ENCODE assay signal across 9 cellular contexts in genomic region chr2:142130111-142131015, GRCh38. TPM values are rescaled to one million over a fixed set of nuclear protein-coding genes. Genes with fewer than 3 reads are reported as not detected.
DNase-seq lines count a peak whose midpoint lies in the region; ATAC-seq and TF ChIP-seq lines count a peak whose summit lies in the region.
"Had no signal": no experiment of that assay in that cellular context is flagged by ENCODE, and none has a peak within 500 bp of the region (broad histone marks: within the 10 kb centered on the region; RNA-seq: fewer than 3 reads in every experiment).

No MANE protein-coding gene starts in this region.

- H3K9me3 ChIP-seq in SJSA1 (replicated peaks) = no peaks in the 10 kb centered on the region

- peak overlapping the region; percentile 33 for H3K4me3 ChIP-seq in SJSA1
- H3K4me3 ChIP-seq: BLaER1 had no signal

- TF ChIP-seq POLR2A in erythroblast (IDR thresholded peaks at IDR 0.05; ENCODE audit: low read length) = no peak

- peak; percentile 1 for DNase-seq in DMS79 treated with DMSO at 0.1 percent for 48 hours (lab: John Stamatoyannopoulos, UW)
- DNase-seq in DMS79 (lab: John Stamatoyannopoulos, UW) = no peak
- peak; percentile 40 to 41 for DNase-seq in SJSA1 (ENCODE audit: low read depth in 1 of 2, low spot score in 2 of 2)
- DNase-seq in erythroblast (lab: John Stamatoyannopoulos, UW) = peak; percentile 16 to 18
- DNase-seq in mesenteric fat pad (ENCODE audit: low spot score) = peak; percentile 89
- peak; percentile 57 for DNase-seq in ureter (ENCODE audit: low spot score)

- ATAC-seq in HG03060 (IDR thresholded peaks at IDR 0.05; ENCODE audit: low read depth, unreplicated experiment) = peak; percentile 4
- no peak for ATAC-seq in HG02840 (IDR thresholded peaks at IDR 0.05; ENCODE audit: low FRiP score, unreplicated experiment)

- H3K4me1 ChIP-seq in SJSA1 (replicated peaks) = peaks cover 12% of the 10 kb centered on the region
- H3K4me1 ChIP-seq: BLaER1 had no signal

- H3K27me3 ChIP-seq in SJSA1 (replicated peaks) = peaks cover 62% of the 10 kb centered on the region
- H3K27me3 ChIP-seq: BLaER1 had no signal

- no peaks in the 10 kb centered on the region for H3K36me3 ChIP-seq in SJSA1
- H3K36me3 ChIP-seq: BLaER1 had no signal

- no peak overlapping the region for H3K27ac ChIP-seq in SJSA1
- H3K27ac ChIP-seq: BLaER1 had no signal

RNA-seq across cellular contexts. Expression of gene LRP1B, which starts 0.5 kb away (rescaled TPM):
- 0.08 TPM in 1 of 2 replicates, not detected in the other for total RNA-seq in SJSA1 (2014; rRNA removed; shearing (Covaris generic))
- total RNA-seq in mesenteric fat pad (0.22 TPM), ureter (0.89 TPM)
